8 cellular contexts compared by ENCODE assay signal in the genomic region with DNA sequence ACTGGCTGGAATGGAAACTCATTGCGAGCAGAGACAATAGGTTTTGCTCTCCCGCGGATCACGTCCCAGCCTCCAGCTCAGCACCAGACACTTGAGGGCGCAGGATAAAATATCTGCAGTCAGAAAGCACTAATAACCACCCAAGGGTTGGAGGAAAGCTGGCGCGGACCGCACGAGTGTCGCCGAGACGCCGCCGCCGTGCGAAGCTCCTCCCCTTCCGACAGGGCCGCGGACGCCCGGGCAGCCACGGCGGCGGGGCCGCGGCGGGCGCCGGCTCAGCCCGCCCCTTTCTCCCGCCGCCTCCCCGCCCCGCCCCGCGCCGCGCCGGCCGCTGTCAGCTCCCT. TPM values are rescaled to one million over a fixed set of nuclear protein-coding genes. Genes with fewer than 3 reads are reported as not detected.
DNase-seq lines count a peak whose midpoint lies in the region; ATAC-seq and TF ChIP-seq lines count a peak whose summit lies in the region.

A gene with protein sequence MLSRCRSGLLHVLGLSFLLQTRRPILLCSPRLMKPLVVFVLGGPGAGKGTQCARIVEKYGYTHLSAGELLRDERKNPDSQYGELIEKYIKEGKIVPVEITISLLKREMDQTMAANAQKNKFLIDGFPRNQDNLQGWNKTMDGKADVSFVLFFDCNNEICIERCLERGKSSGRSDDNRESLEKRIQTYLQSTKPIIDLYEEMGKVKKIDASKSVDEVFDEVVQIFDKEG (plus strand): TSS at position 213 of the 344 bp plus-strand sequence. CDS start 156 bp downstream, outside the sequence.

- H3K79me2 ChIP-seq in OCI-LY7 (ENCODE audit: insufficient read depth, low read depth, low read length): peaks cover 41% of the 10 kb centered on the region

- H3K27ac ChIP-seq in OCI-LY7 (ENCODE audit: low read depth, low read length, poor library complexity, severe bottlenecking): peak within 1 kb of the TSS; percentile 85
- peak within 1 kb of the TSS; percentile 98 to 99 for H3K27ac ChIP-seq in mucosa of rectum (ENCODE audit: low read depth in 2 of 2, low read length in 2 of 2)

- H3K36me3 ChIP-seq in OCI-LY7 (ENCODE audit: insufficient read depth, low read length) (peaks cover 18% of the 10 kb centered on the region), mucosa of rectum (ENCODE audit: control insufficient read depth in 2 of 2, insufficient read depth in 2 of 2, low read length in 2 of 2) (no peaks in the 10 kb centered on the region)

- POLR2A ChIA-PET in OCI-LY7 (lab: Charles Lee): interaction anchor here (0.8 to 3.9 kb wide), 4 partner anchors 9 to 43 kb away, joined by 3 to 18 read pairs (median 10); a partner anchor contains a TSS

- peak; percentile 79 for ATAC-seq in GM21528 (IDR thresholded peaks at IDR 0.05; ENCODE audit: low FRiP score, unreplicated experiment)

- H4K20me1 ChIP-seq in OCI-LY7 (ENCODE audit: insufficient read depth, low read length): no peaks in the 10 kb centered on the region

- no peaks in the 10 kb centered on the region for H3K9me3 ChIP-seq in OCI-LY7 (ENCODE audit: low read length)
- no peaks in the 10 kb centered on the region for H3K9me3 ChIP-seq in mucosa of rectum (ENCODE audit: control insufficient read depth in 2 of 2, low read length in 2 of 2)

- BruUV-seq in OCI-LY7 (replicated peaks; lab: Mats Ljungman, UMichigan): no TSS peak

- DNase-seq in DMS114 treated with DMSO at 0.1 percent for 48 hours (lab: John Stamatoyannopoulos, UW; ENCODE audit: unreplicated experiment): peak; percentile 73
- peak; percentile 63 for DNase-seq in HuH-7 (ENCODE audit: low spot score)
- peak; percentile 89 for DNase-seq in OCI-LY7 (ENCODE audit: low spot score)
- DNase-seq in activated T-cell treated with anti-CD3 and anti-CD28 coated beads for 24 hours (ENCODE audit: low read depth): peak; percentile 74
- no peak for DNase-seq in epithelial cell of proximal tubule (ENCODE audit: low read depth)
- peak; percentile 85 for DNase-seq in stimulated activated CD8-positive, alpha-beta memory T cell treated with anti-CD3 and anti-CD28 coated beads, Interleukin-4, amount 100 ng/mL, for 48 hours

- intact Hi-C loops in OCI-LY7 (cut with micrococcal nuclease; ENCODE audit: unreplicated experiment): no loop called here

- peak within 1 kb of the TSS; percentile 81; the same call in 1 of the 2 replicates for H2AFZ ChIP-seq in OCI-LY7 (ENCODE audit: low read length)

- no peaks in the 10 kb centered on the region for H3K9me2 ChIP-seq in OCI-LY7 (ENCODE audit: insufficient read depth, low read length)

- TF ChIP-seq CTCF in OCI-LY7 (conservative IDR thresholded peaks at IDR 0.05; ENCODE audit: low read length) (peak; percentile 53), epithelial cell of proximal tubule (conservative IDR thresholded peaks at IDR 0.05; ENCODE audit: low read depth, low read length) (peak; percentile 21)

- H3K4me2 ChIP-seq in OCI-LY7 (ENCODE audit: low read length): peak within 1 kb of the TSS; percentile 82

- peak within 1 kb of the TSS; percentile 86 for H3K4me3 ChIP-seq in OCI-LY7 (ENCODE audit: low read depth, low read length, poor library complexity, severe bottlenecking)
- peak within 1 kb of the TSS; percentile 96 for H3K4me3 ChIP-seq in epithelial cell of proximal tubule (ENCODE audit: low read depth, low read length)
- H3K4me3 ChIP-seq in mucosa of rectum (ENCODE audit: low read length in 2 of 2): peak within 1 kb of the TSS; percentile 95 to 99

- H3K4me1 ChIP-seq in OCI-LY7 (ENCODE audit: insufficient read depth, low read length, poor library complexity, severe bottlenecking): peaks cover 26% of the 10 kb centered on the region
- peaks cover 16 to 26% of the 10 kb centered on the region in 2 donors for H3K4me1 ChIP-seq in mucosa of rectum (ENCODE audit: control insufficient read depth in 2 of 2, insufficient read depth in 2 of 2, low read length in 2 of 2)

- peak within 1 kb of the TSS; percentile 94 to 98 for H3K9ac ChIP-seq in mucosa of rectum (ENCODE audit: low read depth in 1 of 2, low read length in 2 of 2)

- no peaks in the 10 kb centered on the region for H3K27me3 ChIP-seq in mucosa of rectum (ENCODE audit: control insufficient read depth in 2 of 2, insufficient read depth in 2 of 2, low read length in 2 of 2)

- CTCF ChIA-PET in OCI-LY7 (lab: Charles Lee; ENCODE audit: unreplicated experiment): interaction anchor here (1.0 to 1.9 kb wide), 4 partner anchors 10 to 64 kb away, joined by 3 to 7 read pairs (median 4); a partner anchor contains a TSS

RNA-seq across cellular contexts. Expression of the gene that starts here (rescaled TPM):
- total RNA-seq in OCI-LY7 (2014; rRNA removed; shearing (Covaris generic)): 54.2 and 59.2 TPM in 2 replicates
- 85.8 and 87.5 TPM in 2 replicates for total RNA-seq in OCI-LY7 (2022)
- total RNA-seq in epithelial cell of proximal tubule: 67.0 and 67.6 TPM in 2 replicates
